17 cellular contexts compared by ENCODE assay signal in genomic region chr17:57512258-57512657, GRCh38.
DNase-seq lines count a peak whose midpoint lies in the region; ATAC-seq, FAIRE-seq and TF ChIP-seq lines count a peak whose summit lies in the region.
"Had no signal": no experiment of that assay in that cellular context is flagged by ENCODE, and none has a peak within 500 bp of the region (broad histone marks: within the 10 kb centered on the region; RNA-seq: fewer than 3 reads in every experiment).

No MANE protein-coding gene starts in this region.

- no peak overlapping the region for H2BK5ac ChIP-seq in H1 (ENCODE audit: low read depth, low read length)
- no peak overlapping the region for H2BK5ac ChIP-seq in trophoblast cell (ENCODE audit: low read depth, low read length, poor library complexity)

- H3K23me2 ChIP-seq in H1 (ENCODE audit: low read depth, low read length), result no peaks in the 10 kb centered on the region

- H3K4me1 ChIP-seq in H1 (replicated peaks in 1 of 4; ENCODE audit: control insufficient read depth in 3 of 4, insufficient read depth in 4 of 4, low read length in 3 of 4), result peaks cover 2 to 14% (median 8%) of the 10 kb centered on the region in 4 experiments
- peaks cover 16 to 21% of the 10 kb centered on the region in 2 experiments for H3K4me1 ChIP-seq in trophoblast cell (ENCODE audit: control insufficient read depth in 1 of 2, insufficient read depth in 2 of 2, low read length in 2 of 2)

- H3K27ac ChIP-seq in H1 (ENCODE audit: low read depth, low read length), result no peak overlapping the region
- H3K27ac ChIP-seq in trophoblast cell (ENCODE audit: low read depth, low read length), result no peak overlapping the region
- H3K27ac ChIP-seq: 22Rv1 had no signal

- no peak for TF ChIP-seq EP300 in H1 (IDR thresholded peaks at IDR 0.05; ENCODE audit: borderline replicate concordance in 1 of 2, low read depth in 2 of 2, low read length in 2 of 2)

- H2BK15ac ChIP-seq in H1 (ENCODE audit: low read length), result no peak overlapping the region

- 85% methylated on average over 3 of the region's 3 CpGs; no CpG with 5 or more reads in 1 of the 2 experiments for WGBS in H1 (ENCODE audit: extremely low coverage in 1 of 2, insufficient coverage in 1 of 2, insufficient read length in 1 of 2, insufficient replicate concordance in 2 of 2, low coverage in 1 of 2, low lambda C conversion rate in 2 of 2, missing lambda C conversion rate in 1 of 2), 2 experiments
- WGBS in trophoblast cell (ENCODE audit: extremely low coverage, insufficient coverage, insufficient read length), result no CpG with 5 or more reads among the region's 3 CpGs

- peak; percentile 38 for DNase-seq in NCI-H2171 treated with DMSO at 0.1 percent for 48 hours (lab: John Stamatoyannopoulos, UW)
- DNase-seq in NCI-H2171 (lab: John Stamatoyannopoulos, UW), result no peak
- DNase-seq in NCI-H524 (lab: John Stamatoyannopoulos, UW), result peak; percentile 90 to 97
- DNase-seq in H1 (ENCODE audit: low read depth in 1 of 2, low spot score in 2 of 2), result no peak
- no peak for DNase-seq in trophoblast cell
- no peak for DNase-seq in T-helper 1 cell
- DNase-seq: CD8-positive, alpha-beta memory T cell; HFFc6; Kasumi-1; MM.1S; NCI-H1092 treated with DMSO at 0.1 percent for 48 hours; NCI-H345; NCI-H748 treated with DMSO at 0.1 percent for 48 hours had no signal

- H3K14ac ChIP-seq in H1 (ENCODE audit: insufficient read length) (no peak overlapping the region), trophoblast cell (ENCODE audit: low read length) (no peak overlapping the region)

- H3K4me2 ChIP-seq in H1 (ENCODE audit: insufficient read depth in 1 of 2, low read depth in 2 of 2, low read length in 2 of 2), result no peak overlapping the region
- no peak overlapping the region for H3K4me2 ChIP-seq in trophoblast cell (ENCODE audit: low read length)

- H3K18ac ChIP-seq in H1 (ENCODE audit: extremely low read depth, low read length) (no peak overlapping the region), trophoblast cell (ENCODE audit: low read length) (no peak overlapping the region)

- H2AFZ ChIP-seq in H1 (ENCODE audit: low read length) (no peak overlapping the region), trophoblast cell (ENCODE audit: insufficient read depth, low read length, poor library complexity) (no peak overlapping the region)

- H4K20me1 ChIP-seq in H1 (replicated peaks in 1 of 2; ENCODE audit: control insufficient read depth in 1 of 2, insufficient read depth in 2 of 2, low read length in 2 of 2), result peaks cover 0 to 4% of the 10 kb centered on the region in 2 experiments

- H3K4ac ChIP-seq in H1 (replicated peaks; ENCODE audit: insufficient read length, low read depth, low read length), result no peak overlapping the region
- H3K4ac ChIP-seq in trophoblast cell (ENCODE audit: low read depth, low read length), result no peak overlapping the region

- H3K79me2 ChIP-seq in H1 (ENCODE audit: control insufficient read depth in 1 of 2, insufficient read depth in 2 of 2, low read length in 2 of 2) (peaks cover 0 to 18% of the 10 kb centered on the region in 2 experiments; a peak in 2 of 4 replicates), trophoblast cell (ENCODE audit: control insufficient read depth, insufficient read depth, low read length, poor library complexity) (no peaks in the 10 kb centered on the region)

- peaks cover 7% of the 10 kb centered on the region for H3K79me1 ChIP-seq in H1 (ENCODE audit: low read depth, low read length)
- peaks cover 3% of the 10 kb centered on the region for H3K79me1 ChIP-seq in trophoblast cell (ENCODE audit: low read length)

- H3K9ac ChIP-seq in H1 (replicated peaks in 1 of 4; ENCODE audit: extremely low read depth in 1 of 4, low read depth in 3 of 4, low read length in 3 of 4) (no peak overlapping the region), trophoblast cell (ENCODE audit: low read length) (no peak overlapping the region)

- CTCF ChIA-PET in H1 (lab: Charles Lee; ENCODE audit: partially characterized antibody), result interaction anchor here (0.8 to 3.7 kb wide), 8 partner anchors 15 to 172 kb away, joined by 3 to 8 read pairs (median 4); no protein-coding TSS in a partner anchor

- H3K4me3 ChIP-seq in H1 (ENCODE audit: extremely low read depth in 1 of 4, insufficient read depth in 2 of 4, low read depth in 3 of 4, low read length in 4 of 4) (no peak overlapping the region), trophoblast cell (ENCODE audit: low read depth, low read length) (no peak overlapping the region)

- no peak overlapping the region for H3K23ac ChIP-seq in H1 (ENCODE audit: insufficient read length)
- H3K23ac ChIP-seq in trophoblast cell (ENCODE audit: low read length), result peak overlapping the region; percentile 5

- no peaks in the 10 kb centered on the region for H3K36me3 ChIP-seq in H1 (ENCODE audit: control insufficient read depth in 2 of 4, insufficient read depth in 4 of 4, low read length in 3 of 4)
- peaks cover 0 to 6% of the 10 kb centered on the region in 2 experiments for H3K36me3 ChIP-seq in trophoblast cell (ENCODE audit: control insufficient read depth in 1 of 2, insufficient read depth in 2 of 2, low read length in 2 of 2)

- no peak overlapping the region for H4K5ac ChIP-seq in H1 (ENCODE audit: insufficient read length, low read depth, low read length)

- TF ChIP-seq CTCF in H1 (IDR thresholded peaks at IDR 0.05; ENCODE audit: control extremely low read depth in 1 of 3, insufficient read depth in 1 of 3, low read depth in 1 of 3, low read length in 3 of 3), result no peak

- POLR2A ChIA-PET in H1 (lab: Charles Lee; ENCODE audit: partially characterized antibody), result interaction anchor here (0.9 kb wide), 1 partner anchor 11 kb away, joined by 3 read pairs; no protein-coding TSS in a partner anchor

- no peak overlapping the region for H4K8ac ChIP-seq in H1 (ENCODE audit: extremely low read depth, insufficient read depth, low read length)
- no peak overlapping the region for H4K8ac ChIP-seq in trophoblast cell (ENCODE audit: low read depth, low read length)

- H2AK5ac ChIP-seq in H1 (ENCODE audit: low read depth, low read length), result no peak overlapping the region
- H2AK5ac ChIP-seq in trophoblast cell (ENCODE audit: low read length), result no peak overlapping the region

- H2BK12ac ChIP-seq in H1 (ENCODE audit: low read depth, low read length) (no peak overlapping the region), trophoblast cell (ENCODE audit: low read length) (no peak overlapping the region)

- no peak overlapping the region for H4K12ac ChIP-seq in trophoblast cell (ENCODE audit: low read depth, low read length)

- no peak for TF ChIP-seq POLR2A in H1 (IDR thresholded peaks at IDR 0.05; ENCODE audit: control extremely low read depth in 1 of 2, low read depth in 2 of 2, low read length in 2 of 2)

- H2BK20ac ChIP-seq in H1 (ENCODE audit: low read length), result no peak overlapping the region

- TF ChIP-seq RAD21 in H1 (IDR thresholded peaks at IDR 0.05 in 1 of 2, conservative IDR thresholded peaks at IDR 0.05 in 1 of 2; ENCODE audit: low read depth in 2 of 2, low read length in 2 of 2), result no peak

- no peaks in the 10 kb centered on the region for H3K9me3 ChIP-seq in H1 (ENCODE audit: insufficient read depth in 2 of 2, low read depth in 1 of 2, low read length in 1 of 2)
- no peaks in the 10 kb centered on the region for H3K9me3 ChIP-seq in trophoblast cell (ENCODE audit: insufficient read depth, low read depth, low read length)

- H3K27me3 ChIP-seq in H1 (replicated peaks in 1 of 4; ENCODE audit: control insufficient read depth in 3 of 4, extremely low read depth in 1 of 4, insufficient read depth in 3 of 4, low read length in 3 of 4) (no peaks in the 10 kb centered on the region), trophoblast cell (ENCODE audit: insufficient read depth, low read length) (no peaks in the 10 kb centered on the region)

- no peak for FAIRE-seq in H1 (lab: Jason Lieb, UNC)
- FAIRE-seq: GM12892 had no signal

- H4K91ac ChIP-seq in H1 (replicated peaks; ENCODE audit: insufficient read length, low read length) (no peak overlapping the region), trophoblast cell (ENCODE audit: low read depth, low read length) (no peak overlapping the region)

- H2BK120ac ChIP-seq in H1 (replicated peaks; ENCODE audit: low read depth, low read length), result no peak overlapping the region
- no peak overlapping the region for H2BK120ac ChIP-seq in trophoblast cell (ENCODE audit: insufficient read depth, low read length, poor library complexity)

- no peak for ATAC-seq in HG02678 (IDR thresholded peaks at IDR 0.05; ENCODE audit: unreplicated experiment)
- ATAC-seq in GM21381 (IDR thresholded peaks at IDR 0.05; ENCODE audit: unreplicated experiment), result no peak

- no peak overlapping the region for H3K56ac ChIP-seq in H1 (replicated peaks; ENCODE audit: insufficient read length, low read depth, low read length)

TF ChIP-seq in H1, 55 proteins besides CTCF, POLR2A, EP300 and RAD21:
- TF ChIP-seq RFX5 (IDR thresholded peaks at IDR 0.05; ENCODE audit: borderline replicate concordance, low read depth, low read length) (peak; percentile 70), E2F6 (IDR thresholded peaks at IDR 0.05) (no peak), KDM4A (IDR thresholded peaks at IDR 0.05; ENCODE audit: low read depth, low read length, severe bottlenecking) (no peak), SRF (IDR thresholded peaks at IDR 0.05; ENCODE audit: low read depth, low read length) (no peak), RXRA (IDR thresholded peaks at IDR 0.05; ENCODE audit: insufficient read depth, low read depth, low read length) (no peak)

Comparison
In these comparisons a context has a peak if more than half of its experiments do, and no peak if none do; other contexts are left out.
1. DNase-seq: peak in NCI-H2171 treated with DMSO at 0.1 percent for 48 hours (single experiment) and NCI-H524 (2 of 2); none in NCI-H2171 (single experiment), H1 (0 of 2), trophoblast cell (0 of 2) and T-helper 1 cell (0 of 5).